Comparison of ENCODE assay signal across 8 cellular contexts in the genomic region with DNA sequence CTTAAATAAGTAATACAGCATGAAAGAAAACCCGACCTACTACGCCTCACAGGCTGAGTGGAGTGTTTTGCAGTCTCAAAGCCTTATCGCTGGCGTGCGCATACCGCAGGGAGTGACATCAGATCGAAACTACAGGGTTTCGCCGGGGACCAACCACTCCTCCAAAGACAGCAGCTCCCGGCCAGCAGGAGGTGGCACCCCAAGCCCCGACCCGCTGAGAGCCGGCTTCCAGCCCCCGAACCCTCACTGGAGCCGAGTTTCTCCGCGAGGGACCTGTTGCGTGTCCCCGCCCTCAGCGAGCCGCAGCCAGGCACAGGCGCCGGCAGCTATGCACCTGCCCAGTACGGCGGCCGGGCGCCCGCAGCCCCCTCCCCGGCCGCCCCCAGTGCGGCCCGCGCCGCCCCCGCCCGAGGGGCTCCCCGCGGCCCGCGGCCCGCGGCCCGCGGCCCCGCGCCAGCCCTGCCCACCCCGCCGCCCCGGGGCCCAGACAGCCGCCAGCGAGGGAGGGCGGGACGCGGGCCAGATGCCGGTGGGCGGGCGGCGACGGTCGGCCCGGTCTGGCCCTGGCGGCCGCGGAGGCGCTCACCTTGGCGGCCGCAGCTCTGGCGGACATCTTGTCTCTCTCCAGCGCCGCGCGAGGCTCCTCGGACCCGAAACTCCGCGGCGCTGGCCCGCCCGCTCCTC. TPM values are rescaled to one million over a fixed set of nuclear protein-coding genes. Genes with fewer than 3 reads are reported as not detected.
DNase-seq lines count a peak whose midpoint lies in the region; ATAC-seq, FAIRE-seq and TF ChIP-seq lines count a peak whose summit lies in the region.

No MANE protein-coding gene starts in this region.

- peak overlapping the region; percentile 25 for H3K4me3 Mint-ChIP-seq in central memory CD8-positive, alpha-beta T cell

- ATAC-seq in HG02678 (IDR thresholded peaks at IDR 0.05; ENCODE audit: unreplicated experiment) (peak; percentile 84), Panc1 (peak; percentile 72), GM19467 (IDR thresholded peaks at IDR 0.05; ENCODE audit: unreplicated experiment) (no peak)
- ATAC-seq in central memory CD8-positive, alpha-beta T cell (replicated peaks; ENCODE audit: extremely low read depth, poor library complexity, severe bottlenecking), result no peak

- peaks cover 6% of the 10 kb centered on the region for H3F3A ChIP-seq in smooth muscle cell (ENCODE audit: low read depth)

- POLR2A ChIA-PET in Panc1 (lab: Charles Lee), result interaction anchor here (0.7 kb wide), 1 partner anchor 9 kb away, joined by 3 read pairs; no protein-coding TSS in a partner anchor

- peaks cover 1% of the 10 kb centered on the region for H3K36me3 Mint-ChIP-seq in central memory CD8-positive, alpha-beta T cell (ENCODE audit: insufficient read depth)

- intact Hi-C loops in Panc1 (cut with micrococcal nuclease; ENCODE audit: unreplicated experiment), result no loop called here

- peaks cover 21% of the 10 kb centered on the region for H3K4me1 ChIP-seq in Panc1 (ENCODE audit: control insufficient read depth, insufficient read depth, low read length)
- H3K4me1 ChIP-seq in keratinocyte (ENCODE audit: control insufficient read depth, extremely low read depth, insufficient read depth, low read length), result peaks cover 33% of the 10 kb centered on the region
- peaks cover 26% of the 10 kb centered on the region for H3K4me1 ChIP-seq in smooth muscle cell (ENCODE audit: low read depth)

- H3K79me2 ChIP-seq in keratinocyte (ENCODE audit: control insufficient read depth, insufficient read depth, low read length) (peaks cover 49% of the 10 kb centered on the region), smooth muscle cell (ENCODE audit: low read depth) (peaks cover 48% of the 10 kb centered on the region)

- H3K27me3 ChIP-seq in Panc1 (ENCODE audit: control insufficient read depth, insufficient read depth, low read length), result no peaks in the 10 kb centered on the region
- H3K27me3 ChIP-seq in keratinocyte (ENCODE audit: control insufficient read depth, extremely low read depth, insufficient read depth, low read length), result no peaks in the 10 kb centered on the region
- H3K27me3 ChIP-seq in smooth muscle cell (ENCODE audit: low read depth), result no peaks in the 10 kb centered on the region

- peak overlapping the region; percentile 82 for H3K27ac ChIP-seq in Panc1 (ENCODE audit: low read length)
- peak overlapping the region; percentile 94 for H3K27ac ChIP-seq in keratinocyte (ENCODE audit: control insufficient read depth, insufficient read depth, low read length)
- H3K27ac ChIP-seq in smooth muscle cell (ENCODE audit: low read depth), result peak overlapping the region; percentile 94

- no TSS peak for BruUV-seq in Panc1 (replicated peaks; lab: Mats Ljungman, UMichigan)

- in situ Hi-C loops in Panc1 (cut with HindIII; ENCODE audit: low pct_unique_long_range_greater_than_20kb, low sequenced_read_pairs), result no loop called here

- no peaks in the 10 kb centered on the region for H3K9me1 ChIP-seq in keratinocyte (ENCODE audit: control insufficient read depth, extremely low read depth, insufficient read depth, low read length)

- dilution Hi-C loops in keratinocyte (cut with MboI; ENCODE audit: extremely low pct_ligation_motif_present, low sequenced_read_pairs), result no loop called here

- H2AFZ ChIP-seq in keratinocyte (ENCODE audit: control insufficient read depth, low read length) (no peak overlapping the region), smooth muscle cell (ENCODE audit: low read depth) (peak overlapping the region; percentile 61)

- peaks cover 48% of the 10 kb centered on the region for H3K27me3 Mint-ChIP-seq in central memory CD8-positive, alpha-beta T cell

- TF ChIP-seq CTCF in Panc1 (IDR thresholded peaks at IDR 0.05), result peak; percentile 17; the same call in 1 of the 2 replicates
- peak in 2 of 3 experiments; percentile 29 to 50 for TF ChIP-seq CTCF in keratinocyte (optimal IDR thresholded peaks at IDR 0.05 in 1 of 3, IDR thresholded peaks at IDR 0.05 in 1 of 3, conservative IDR thresholded peaks at IDR 0.05 in 1 of 3; ENCODE audit: extremely low read depth in 1 of 3, insufficient read depth in 2 of 3, low read length in 3 of 3)
- no peak for TF ChIP-seq CTCF in smooth muscle cell (IDR thresholded peaks at IDR 0.05; ENCODE audit: borderline replicate concordance, insufficient read depth, poor library complexity, severe bottlenecking)

- peak; percentile 91 for DNase-seq in ELF-1 (ENCODE audit: low read depth, low spot score)
- DNase-seq in Panc1 (ENCODE audit: low read depth, low spot score), result no peak
- no peak for DNase-seq in central memory CD8-positive, alpha-beta T cell (ENCODE audit: low spot score in 2 of 2)
- DNase-seq in keratinocyte (ENCODE audit: low read depth, low spot score), result no peak
- DNase-seq in smooth muscle cell (lab: John Stamatoyannopoulos, UW; ENCODE audit: unreplicated experiment), result peak; percentile 32
- DNase-seq in NK-92 treated with Interleukin-12 subunit alpha and Interleukin-12 subunit beta, amount 100 ng/mL, for 24 hours (lab: John Stamatoyannopoulos, UW), result no peak

- no peak overlapping the region for H3K27ac Mint-ChIP-seq in central memory CD8-positive, alpha-beta T cell (ENCODE audit: low read depth)

- H3K9me3 ChIP-seq in Panc1 (ENCODE audit: control insufficient read depth, insufficient read depth, low read depth, low read length), result no peaks in the 10 kb centered on the region
- no peaks in the 10 kb centered on the region for H3K9me3 ChIP-seq in keratinocyte (ENCODE audit: control insufficient read depth, low read depth, low read length)
- H3K9me3 ChIP-seq in smooth muscle cell (replicated peaks; ENCODE audit: low read depth), result no peaks in the 10 kb centered on the region

- peak; percentile 41 for FAIRE-seq in keratinocyte (lab: Jason Lieb, UNC)

- peak overlapping the region; percentile 82 to 86 for H3K4me3 ChIP-seq in Panc1 (ENCODE audit: low read depth in 2 of 2, low read length in 2 of 2)
- H3K4me3 ChIP-seq in keratinocyte (ENCODE audit: control insufficient read depth in 2 of 3, extremely low read depth in 1 of 3, insufficient read depth in 2 of 3, low read depth in 1 of 3, low read length in 3 of 3), result peak overlapping the region; percentile 64 to 92 (median 89)
- H3K4me3 ChIP-seq in smooth muscle cell, result peak overlapping the region; percentile 86

- H3K9ac ChIP-seq in keratinocyte (ENCODE audit: control insufficient read depth, extremely low read depth, insufficient read depth, low read length) (peak overlapping the region; percentile 88), smooth muscle cell (ENCODE audit: low read depth) (peak overlapping the region; percentile 97)

- CTCF ChIA-PET in Panc1 (lab: Charles Lee), result no interaction called here

- peak overlapping the region; percentile 94 for H3K4me2 ChIP-seq in keratinocyte (ENCODE audit: control insufficient read depth, extremely low read depth, insufficient read depth, low read depth, low read length)
- peak overlapping the region; percentile 92 for H3K4me2 ChIP-seq in smooth muscle cell

- H4K20me1 ChIP-seq in keratinocyte (ENCODE audit: control insufficient read depth, extremely low read depth, insufficient read depth, low read length) (peaks cover 3% of the 10 kb centered on the region), smooth muscle cell (ENCODE audit: low read depth) (peaks cover 48% of the 10 kb centered on the region)

- no peaks in the 10 kb centered on the region; the same call in 1 of the 2 replicates for H3K36me3 ChIP-seq in Panc1 (ENCODE audit: control insufficient read depth, insufficient read depth, low read length)
- H3K36me3 ChIP-seq in keratinocyte (ENCODE audit: control insufficient read depth in 2 of 2, extremely low read depth in 1 of 2, insufficient read depth in 2 of 2, low read length in 2 of 2), result no peaks in the 10 kb centered on the region
- no peaks in the 10 kb centered on the region for H3K36me3 ChIP-seq in smooth muscle cell (ENCODE audit: low read depth)

- H3K4me1 Mint-ChIP-seq in central memory CD8-positive, alpha-beta T cell, result peaks cover 16% of the 10 kb centered on the region

- H3K9me3 Mint-ChIP-seq in central memory CD8-positive, alpha-beta T cell, result peaks cover 6% of the 10 kb centered on the region

- under 1% methylated on average over 20 of the region's 79 CpGs for WGBS in smooth muscle cell (ENCODE audit: low lambda C conversion rate)

RNA-seq across cellular contexts. Expression of a gene that starts 0.7 kb away (rescaled TPM):
- 79.1 TPM for total RNA-seq in Panc1 (2021; ENCODE audit: unreplicated experiment)
- polyA plus RNA-seq in Panc1 (2012; ENCODE audit: insufficient read length), result 26.0 TPM
- 39.4 to 70.0 TPM (median 54.7 TPM) in 3 replicates for polyA plus RNA-seq in keratinocyte
- polyA plus RNA-seq in keratinocyte (2011; ENCODE audit: low read depth), result 115 TPM
- polyA plus RNA-seq in keratinocyte (2011; cell fraction: cytosol; rRNA removed), result 28.7 and 46.3 TPM in 2 replicates
- polyA plus RNA-seq in keratinocyte (2011; cell fraction: nucleus; rRNA removed), result 76.1 and 86.3 TPM in 2 replicates
- polyA plus RNA-seq in keratinocyte (2012; ENCODE audit: low replicate concordance), result 49.3 and 56.8 TPM in 2 replicates
- 63.8 to 113 TPM (median 72.8 TPM) in 3 replicates for polyA minus RNA-seq in keratinocyte
- polyA minus RNA-seq in keratinocyte (2011; cell fraction: cytosol; rRNA and poly(A)+ RNA removed), result 37.4 TPM
- 77.6 and 146 TPM in 2 replicates for polyA minus RNA-seq in keratinocyte (2011; cell fraction: nucleus; rRNA and poly(A)+ RNA removed)
- 73.1 and 89.6 TPM in 2 replicates for total RNA-seq in smooth muscle cell
- polyA plus RNA-seq in smooth muscle cell, result 28.4 and 48.0 TPM in 2 replicates

Comparison
In these comparisons a context has a peak if more than half of its experiments do, and no peak if none do; other contexts are left out.
1. DNase-seq: peak in ELF-1 (single experiment) and smooth muscle cell (single experiment); none in Panc1 (single experiment), central memory CD8-positive, alpha-beta T cell (0 of 2), keratinocyte (single experiment) and NK-92 treated with Interleukin-12 subunit alpha and Interleukin-12 subunit beta, amount 100 ng/mL, for 24 hours (single experiment).
2. ATAC-seq: peak in HG02678 (single experiment) and Panc1 (single experiment); none in central memory CD8-positive, alpha-beta T cell (single experiment) and GM19467 (single experiment).
3. Peak in every context shown above with its lines, with median percentiles within 50 percentile points of each other: H3K27ac ChIP-seq and H3K4me3 ChIP-seq.